Comparison of ENCODE assay signal across 17 cellular contexts in genomic region chr1:111723091-111723806, GRCh38. TPM values are rescaled to one million over a fixed set of nuclear protein-coding genes. Genes with fewer than 3 reads are reported as not detected.
DNase-seq lines count a peak whose midpoint lies in the region; ATAC-seq and TF ChIP-seq lines count a peak whose summit lies in the region.
"Had no signal": no experiment of that assay in that cellular context is flagged by ENCODE, and none has a peak within 500 bp of the region (broad histone marks: within the 10 kb centered on the region; RNA-seq: fewer than 3 reads in every experiment).

No MANE protein-coding gene starts in this region.

- H2AFZ ChIP-seq in MM.1S (ENCODE audit: low read length), result no peak overlapping the region
- H2AFZ ChIP-seq: GM23338 had no signal

- peaks cover 7% of the 10 kb centered on the region for H3K4me1 ChIP-seq in MM.1S (ENCODE audit: low read length)
- H3K4me1 ChIP-seq in naive thymus-derived CD4-positive, alpha-beta T cell (ENCODE audit: control insufficient read depth in 2 of 2, insufficient read depth in 2 of 2, low read length in 2 of 2), result peaks cover 0 to 8% of the 10 kb centered on the region in 2 donors
- H3K4me1 ChIP-seq: pancreas had no signal

- no peaks in the 10 kb centered on the region for H4K20me1 ChIP-seq in MM.1S (ENCODE audit: insufficient read depth, low read length)

- no peak overlapping the region for H3K27ac Mint-ChIP-seq in T-helper 2 cell treated with Interferon-gamma antibody and Interleukin-4, amounts not matched to agents 5 μg/mL and 100 μg/mL, for 36 hours
- H3K27ac Mint-ChIP-seq in naive thymus-derived CD4-positive, alpha-beta T cell, result peak overlapping the region in 8 of 9 donors; percentile 21 to 67 (median 48)
- H3K27ac Mint-ChIP-seq in WTC11, result no peak overlapping the region
- H3K27ac Mint-ChIP-seq: activated naive CD8-positive, alpha-beta T cell treated with anti-CD3 and anti-CD28 coated beads, Interleukin-2, amount 10 ng/mL, durations not matched to agents 7 days and 5 days; GM23338 had no signal

- no peaks in the 10 kb centered on the region for H3K36me3 ChIP-seq in MM.1S (replicated peaks; ENCODE audit: insufficient read depth, low read length)
- H3K36me3 ChIP-seq in naive thymus-derived CD4-positive, alpha-beta T cell (ENCODE audit: control insufficient read depth in 2 of 3, insufficient read depth in 3 of 3, low read length in 3 of 3), result no peaks in the 10 kb centered on the region
- H3K36me3 ChIP-seq: pancreas had no signal

- no peak overlapping the region for H3K4me3 ChIP-seq in MM.1S (ENCODE audit: low read length)
- no peak overlapping the region for H3K4me3 ChIP-seq in naive thymus-derived CD4-positive, alpha-beta T cell (ENCODE audit: low read length)
- H3K4me3 ChIP-seq: cardiac muscle cell, GM23338, pancreas had no signal

- intact Hi-C loops in naive thymus-derived CD4-positive, alpha-beta T cell (cut with micrococcal nuclease), result no loop called here

- H3K4me1 Mint-ChIP-seq in T-helper 2 cell treated with Interferon-gamma antibody and Interleukin-4, amounts not matched to agents 5 μg/mL and 100 μg/mL, for 36 hours (ENCODE audit: low read depth), result peaks cover 3% of the 10 kb centered on the region
- peaks cover 9 to 31% (median 19%) of the 10 kb centered on the region in 7 donors for H3K4me1 Mint-ChIP-seq in naive thymus-derived CD4-positive, alpha-beta T cell
- peaks cover 62% of the 10 kb centered on the region for H3K4me1 Mint-ChIP-seq in WTC11

- TF ChIP-seq CTCF in MM.1S (IDR thresholded peaks at IDR 0.05; ENCODE audit: low read length) (no peak), WTC11 (IDR thresholded peaks at IDR 0.05) (no peak)

- no peaks in the 10 kb centered on the region for H3K27me3 ChIP-seq in MM.1S (replicated peaks; ENCODE audit: insufficient read depth, low read length)
- no peaks in the 10 kb centered on the region for H3K27me3 ChIP-seq in naive thymus-derived CD4-positive, alpha-beta T cell (ENCODE audit: control insufficient read depth in 2 of 2, insufficient read depth in 2 of 2, low read length in 2 of 2)
- H3K27me3 ChIP-seq: cardiac muscle cell, pancreas had no signal

- H3F3A ChIP-seq in MM.1S (ENCODE audit: insufficient read depth, low read length), result peaks cover 4% of the 10 kb centered on the region; the same call in 1 of the 2 replicates

- H3K4me3 Mint-ChIP-seq in T-helper 2 cell treated with Interferon-gamma antibody and Interleukin-4, amounts not matched to agents 5 μg/mL and 100 μg/mL, for 36 hours, result no peak overlapping the region
- no peak overlapping the region for H3K4me3 Mint-ChIP-seq in naive thymus-derived CD4-positive, alpha-beta T cell
- no peak overlapping the region for H3K4me3 Mint-ChIP-seq in WTC11
- H3K4me3 Mint-ChIP-seq: activated naive CD8-positive, alpha-beta T cell treated with anti-CD3 and anti-CD28 coated beads, Interleukin-2, amount 10 ng/mL, durations not matched to agents 7 days and 5 days; CD14-positive monocyte; GM23338 had no signal

- POLR2A ChIA-PET in naive thymus-derived CD4-positive, alpha-beta T cell (lab: Charles Lee), result no interaction called here
- POLR2A ChIA-PET in WTC11 (lab: Charles Lee), result no interaction called here

- no peaks in the 10 kb centered on the region for H3K9me2 ChIP-seq in MM.1S (replicated peaks; ENCODE audit: insufficient read depth, low read length)

- H3K27me3 Mint-ChIP-seq in T-helper 2 cell treated with Interferon-gamma antibody and Interleukin-4, amounts not matched to agents 5 μg/mL and 100 μg/mL, for 36 hours (ENCODE audit: low read depth), result no peaks in the 10 kb centered on the region
- H3K27me3 Mint-ChIP-seq in naive thymus-derived CD4-positive, alpha-beta T cell, result no peaks in the 10 kb centered on the region
- no peaks in the 10 kb centered on the region for H3K27me3 Mint-ChIP-seq in WTC11 (ENCODE audit: low read depth)
- H3K27me3 Mint-ChIP-seq: activated naive CD8-positive, alpha-beta T cell treated with anti-CD3 and anti-CD28 coated beads, Interleukin-2, amount 10 ng/mL, durations not matched to agents 7 days and 5 days had no signal

- H3K4me2 ChIP-seq in MM.1S (ENCODE audit: low read depth, low read length), result peak overlapping the region; percentile 27
- H3K4me2 ChIP-seq: GM23338 had no signal

- H3K36me3 Mint-ChIP-seq in T-helper 2 cell treated with Interferon-gamma antibody and Interleukin-4, amounts not matched to agents 5 μg/mL and 100 μg/mL, for 36 hours (ENCODE audit: low read depth), result no peaks in the 10 kb centered on the region
- H3K36me3 Mint-ChIP-seq in naive thymus-derived CD4-positive, alpha-beta T cell, result no peaks in the 10 kb centered on the region
- peaks cover 11% of the 10 kb centered on the region; the same call in 1 of the 2 replicates for H3K36me3 Mint-ChIP-seq in WTC11
- H3K36me3 Mint-ChIP-seq: activated naive CD8-positive, alpha-beta T cell treated with anti-CD3 and anti-CD28 coated beads, Interleukin-2, amount 10 ng/mL, durations not matched to agents 7 days and 5 days had no signal

- no peaks in the 10 kb centered on the region for H3K79me2 ChIP-seq in MM.1S (ENCODE audit: low read length)

- DNase-seq in T-helper 2 cell (peak in 3 of 5 experiments; percentile 24 to 31 (median 29)), MM.1S (peak; percentile 42), SKM-1 (lab: John Stamatoyannopoulos, UW; ENCODE audit: unreplicated experiment) (no peak), WTC11 (ENCODE audit: low spot score) (no peak)
- no peak for DNase-seq in T-helper 2 cell treated with Interferon-gamma antibody and Interleukin-4, amounts not matched to agents 5 μg/mL and 100 μg/mL, for 36 hours (ENCODE audit: low spot score)
- peak; percentile 67 for DNase-seq in central memory CD4-positive, alpha-beta T cell
- DNase-seq in naive thymus-derived CD4-positive, alpha-beta T cell, result peak in 7 of 9 donors; percentile 14 to 52 (median 28)
- DNase-seq: activated naive CD8-positive, alpha-beta T cell treated with anti-CD3 and anti-CD28 coated beads, Interleukin-2, amount 10 ng/mL, durations not matched to agents 7 days and 5 days; EL; islet precursor cell; pancreas; SHP77 treated with DMSO at 0.1 percent for 48 hours had no signal

- peak overlapping the region; percentile 61; the same call in 1 of the 2 replicates for H3K27ac ChIP-seq in MM.1S (ENCODE audit: low read length)
- H3K27ac ChIP-seq in naive thymus-derived CD4-positive, alpha-beta T cell (ENCODE audit: low read depth, low read length), result peak overlapping the region; percentile 1
- H3K27ac ChIP-seq: cardiac muscle cell, pancreas had no signal

- no peaks in the 10 kb centered on the region for H3K9me3 Mint-ChIP-seq in T-helper 2 cell treated with Interferon-gamma antibody and Interleukin-4, amounts not matched to agents 5 μg/mL and 100 μg/mL, for 36 hours
- no peaks in the 10 kb centered on the region for H3K9me3 Mint-ChIP-seq in naive thymus-derived CD4-positive, alpha-beta T cell
- no peaks in the 10 kb centered on the region for H3K9me3 Mint-ChIP-seq in WTC11
- H3K9me3 Mint-ChIP-seq: activated naive CD8-positive, alpha-beta T cell treated with anti-CD3 and anti-CD28 coated beads, Interleukin-2, amount 10 ng/mL, durations not matched to agents 7 days and 5 days; CD14-positive monocyte; GM23338 had no signal

- no peak overlapping the region for H3K9ac ChIP-seq in MM.1S (ENCODE audit: low read length)

- ATAC-seq in naive thymus-derived CD4-positive, alpha-beta T cell, result peak; percentile 81
- no peak for ATAC-seq in HG03469 (IDR thresholded peaks at IDR 0.05; ENCODE audit: unreplicated experiment)
- no peak for ATAC-seq in WTC11
- ATAC-seq: GM23338, pancreas had no signal

- no peaks in the 10 kb centered on the region for H3K9me3 ChIP-seq in MM.1S (replicated peaks; ENCODE audit: insufficient read depth, low read length)
- H3K9me3 ChIP-seq in naive thymus-derived CD4-positive, alpha-beta T cell (ENCODE audit: control insufficient read depth in 2 of 3, low read length in 3 of 3), result no peaks in the 10 kb centered on the region
- H3K9me3 ChIP-seq: pancreas had no signal

- CTCF ChIA-PET in naive thymus-derived CD4-positive, alpha-beta T cell (lab: Charles Lee), result interaction anchor here (0.6 to 1.5 kb wide), 2 partner anchors 8 to 26 kb away, joined by 3 to 4 read pairs; no protein-coding TSS in a partner anchor
- CTCF ChIA-PET in WTC11 (lab: Charles Lee), result interaction anchor here (1.0 kb wide), 1 partner anchor 8 kb away, joined by 3 read pairs; no protein-coding TSS in a partner anchor

TF ChIP-seq in WTC11, 78 proteins besides CTCF, POLR2A, EP300 and RAD21:
- no peak for TF ChIP-seq ELF4 (CRISPR knock-in tag; IDR thresholded peaks at IDR 0.05; ENCODE audit: low read depth)
- TF ChIP-seq NR2C2 (CRISPR knock-in tag; IDR thresholded peaks at IDR 0.05), result no peak

RNA-seq across cellular contexts. Expression of gene INKA2, which starts 15.9 kb away (rescaled TPM):
- 1 to 10 TPM in 2 of 5 experiments, under 1 TPM in 1, not detected in 2; 0.94 to 5.6 (median 2.3) TPM for total RNA-seq in naive thymus-derived CD4-positive, alpha-beta T cell
- not detected for polyA plus RNA-seq in naive thymus-derived CD4-positive, alpha-beta T cell
- 19.2 to 22.5 TPM (median 20.1 TPM) in 3 replicates for total RNA-seq in WTC11 (2021)
- total RNA-seq: A172 had no signal

RNA-seq across cellular contexts. Expression of gene DDX20, which starts 32.5 kb away (rescaled TPM):
- 10 to 100 TPM; 12.7 to 27.0 (median 18.7) TPM for total RNA-seq in naive thymus-derived CD4-positive, alpha-beta T cell
- 10 to 100 TPM; 11.6 to 20.7 TPM for polyA plus RNA-seq in naive thymus-derived CD4-positive, alpha-beta T cell
- total RNA-seq in WTC11 (2021), result 15.0 to 19.3 TPM (median 17.9 TPM) in 3 replicates

Comparison
In these comparisons a context has a peak if more than half of its experiments do, and no peak if none do; other contexts are left out.
1. DNase-seq: peak in T-helper 2 cell (3 of 5), MM.1S (single experiment), central memory CD4-positive, alpha-beta T cell (single experiment) and naive thymus-derived CD4-positive, alpha-beta T cell (7 of 9); none in T-helper 2 cell treated with Interferon-gamma antibody and Interleukin-4, amounts not matched to agents 5 μg/mL and 100 μg/mL, for 36 hours (single experiment), SKM-1 (single experiment) and WTC11 (single experiment).
2. H3K27ac Mint-ChIP-seq: peak in naive thymus-derived CD4-positive, alpha-beta T cell (8 of 9); none in T-helper 2 cell treated with Interferon-gamma antibody and Interleukin-4, amounts not matched to agents 5 μg/mL and 100 μg/mL, for 36 hours (single experiment) and WTC11 (single experiment).